16 cellular contexts compared by ENCODE assay signal in genomic region chr7:80139179-80139578, GRCh38. TPM values are rescaled to one million over a fixed set of nuclear protein-coding genes. Genes with fewer than 3 reads are reported as not detected.
DNase-seq lines count a peak whose midpoint lies in the region; ATAC-seq and TF ChIP-seq lines count a peak whose summit lies in the region.
"Had no signal": no experiment of that assay in that cellular context is flagged by ENCODE, and none has a peak within 500 bp of the region (broad histone marks: within the 10 kb centered on the region; RNA-seq: fewer than 3 reads in every experiment).

No MANE protein-coding gene starts in this region.

- CTCF ChIA-PET in mammary epithelial cell (lab: Charles Lee; ENCODE audit: low non-redundant PET) = no interaction called here

- peaks cover 93% of the 10 kb centered on the region for H3K79me2 ChIP-seq in mammary epithelial cell (ENCODE audit: insufficient read depth, low read length)

- BruUV-seq in mammary epithelial cell (replicated peaks; lab: Mats Ljungman, UMichigan) = no TSS peak

- intact Hi-C loops in mammary epithelial cell (cut with micrococcal nuclease) (loop anchor here (10.0 kb wide), 1 partner anchor 176 kb away; no protein-coding TSS in a partner anchor), stomach (cut with DNase I; ENCODE audit: low total_unique reads) (loop anchor here (10.0 kb wide), 1 partner anchor 256 kb away; no protein-coding TSS in a partner anchor)

- peaks cover 24% of the 10 kb centered on the region for H3K4me1 ChIP-seq in mammary epithelial cell (ENCODE audit: insufficient read depth, low read length)
- H3K4me1 ChIP-seq in gastroesophageal sphincter = peaks cover 3 to 67% (median 7%) of the 10 kb centered on the region in 3 donors
- H3K4me1 ChIP-seq in stomach = peaks cover 20 to 76% (median 48%) of the 10 kb centered on the region in 4 donors

- TF ChIP-seq POLR2A in gastroesophageal sphincter (IDR thresholded peaks at IDR 0.05) (no peak), stomach (IDR thresholded peaks at IDR 0.05) (no peak)

- H3K9me3 ChIP-seq in mammary epithelial cell (replicated peaks; ENCODE audit: insufficient read depth, low read length) (no peaks in the 10 kb centered on the region), gastroesophageal sphincter (no peaks in the 10 kb centered on the region), stomach (no peaks in the 10 kb centered on the region)

- dilution Hi-C loops in mammary epithelial cell (cut with HindIII; ENCODE audit: low sequenced_read_pairs) = loop anchor here (5.0 to 10.0 kb wide), 2 partner anchors 56 to 93 kb away; no protein-coding TSS in a partner anchor

- no peaks in the 10 kb centered on the region for H4K20me1 ChIP-seq in mammary epithelial cell (ENCODE audit: insufficient read depth, low read length)

- H3K4me3 ChIP-seq in mammary epithelial cell (replicated peaks in 1 of 3; ENCODE audit: insufficient read depth in 1 of 3, low read depth in 2 of 3, low read length in 3 of 3) (no peak overlapping the region), gastroesophageal sphincter (no peak overlapping the region), stomach (peak overlapping the region in 2 of 4 donors; percentile 5 to 23)

- H3K27me3 ChIP-seq in mammary epithelial cell (ENCODE audit: insufficient read depth, low read length) = no peaks in the 10 kb centered on the region
- no peaks in the 10 kb centered on the region for H3K27me3 ChIP-seq in gastroesophageal sphincter
- H3K27me3 ChIP-seq in stomach = peaks cover 0 to 7% (median 0%) of the 10 kb centered on the region in 3 donors

- TF ChIP-seq CTCF in mammary epithelial cell (conservative IDR thresholded peaks at IDR 0.05 in 1 of 2, IDR thresholded peaks at IDR 0.05 in 1 of 2; ENCODE audit: extremely low read depth in 1 of 2, insufficient read depth in 1 of 2, low read depth in 1 of 2, low read length in 2 of 2) = no peak
- no peak for TF ChIP-seq CTCF in gastroesophageal sphincter (IDR thresholded peaks at IDR 0.05)
- no peak for TF ChIP-seq CTCF in stomach (IDR thresholded peaks at IDR 0.05)

- WGBS in mammary epithelial cell (ENCODE audit: low coverage, missing lambda C conversion rate) = 90% methylated on average over 1 of the region's 1 CpG
- 25% methylated on average over 1 of the region's 1 CpG; no CpG with 5 or more reads in 1 of the 2 donors for WGBS in gastroesophageal sphincter (ENCODE audit: low coverage in 1 of 2), 2 donors
- 3 to 46% (median 18%) methylated on average over 1 of the region's 1 CpG for WGBS in stomach, 5 donors

- no peak for ATAC-seq in gastroesophageal sphincter
- ATAC-seq: CD8-positive, alpha-beta T cell had no signal

- H2AFZ ChIP-seq in mammary epithelial cell (ENCODE audit: low read depth, low read length) = no peak overlapping the region

- no peak for TF ChIP-seq EP300 in gastroesophageal sphincter (IDR thresholded peaks at IDR 0.05)
- TF ChIP-seq EP300 in stomach (IDR thresholded peaks at IDR 0.05) = no peak

- H3K4me2 ChIP-seq in mammary epithelial cell (ENCODE audit: insufficient read depth, low read depth, low read length) = peak overlapping the region; percentile 28

- H3K27ac ChIP-seq in mammary epithelial cell (ENCODE audit: insufficient read depth, low read depth, low read length) (no peak overlapping the region), gastroesophageal sphincter (peak overlapping the region; percentile 13 to 97 (median 40)), stomach (peak overlapping the region in 4 of 5 donors; percentile 35 to 96 (median 61))

- DNase-seq in NCI-H1417 (lab: John Stamatoyannopoulos, UW) (peak in 2 of 3 experiments; percentile 12 to 37), NCI-H1417 treated with DMSO at 0.1 percent for 48 hours (lab: John Stamatoyannopoulos, UW) (no peak), mammary epithelial cell (no peak), stomach (no peak), superior temporal gyrus (ENCODE audit: extremely low spot score) (no peak), ecto neural progenitor cell (ENCODE audit: low spot score) (no peak)
- no peak for DNase-seq in activated CD4-positive, alpha-beta T cell treated with anti-CD3 and anti-CD28 coated beads for 48 hours
- DNase-seq: activated effector memory CD4-positive, alpha-beta T cell treated with anti-CD3 and anti-CD28 coated beads, Interleukin-2, amount 50 U/mL, for 16 hours; CD8-positive, alpha-beta T cell; effector memory CD4-positive, alpha-beta T cell; GF-D8; islet precursor cell; NCI-H187 treated with DMSO at 0.1 percent for 48 hours; NCI-H510A had no signal

- in situ Hi-C loops in mammary epithelial cell (cut with MboI; ENCODE audit: low sequenced_read_pairs in 2 of 2) = loop anchor here in 1 of 2 donors (25.0 kb wide), 1 partner anchor 248 kb away; no protein-coding TSS in a partner anchor

- H3K36me3 ChIP-seq in mammary epithelial cell (ENCODE audit: insufficient read depth, low read length) (no peaks in the 10 kb centered on the region), gastroesophageal sphincter (no peaks in the 10 kb centered on the region), stomach (no peaks in the 10 kb centered on the region)

- no peak overlapping the region for H3K9ac ChIP-seq in mammary epithelial cell (ENCODE audit: insufficient read depth, low read length)

RNA-seq across cellular contexts. Expression of gene GNAI1, which starts 4.5 kb away (rescaled TPM):
- total RNA-seq in mammary epithelial cell (10 to 100 TPM; 39.6 to 39.8 TPM), gastroesophageal sphincter (100 to 1,000 TPM in 3 of 4 donors, 10 to 100 TPM in 1; 76.8 to 136 (median 108) TPM), stomach (10 to 100 TPM in 4 of 5 donors, 1 to 10 TPM in 1; 2.6 to 62.4 (median 49.0) TPM)
- polyA plus RNA-seq in mammary epithelial cell (26.8 TPM), stomach (10 to 100 TPM; 13.3 to 18.5 (median 16.5) TPM)
- polyA minus RNA-seq in mammary epithelial cell = 17.4 TPM
- total RNA-seq: OCI-LY7 had no signal

Comparison
In these comparisons a context has a peak if more than half of its experiments do, and no peak if none do; other contexts are left out.
1. DNase-seq: peak in NCI-H1417 (2 of 3); none in NCI-H1417 treated with DMSO at 0.1 percent for 48 hours (single experiment), mammary epithelial cell (single experiment), stomach (single experiment), superior temporal gyrus (single experiment), activated CD4-positive, alpha-beta T cell treated with anti-CD3 and anti-CD28 coated beads for 48 hours (single experiment) and ecto neural progenitor cell (single experiment).